In genomic region chr12:90978117-90978770, GRCh38 we compare ENCODE assay signal across 8 cellular contexts. TPM values are rescaled to one million over a fixed set of nuclear protein-coding genes. Genes with fewer than 3 reads are reported as not detected.
A peak's percentile ranks its signal among the peaks of the same experiment; 100 is the strongest.
DNase-seq lines count a peak whose midpoint lies in the region; ATAC-seq and TF ChIP-seq lines count a peak whose summit lies in the region.

No MANE protein-coding gene starts in this region.

- H3K36me3 ChIP-seq in Caco-2 (ENCODE audit: control insufficient read depth, insufficient read depth, low read length) (no peaks in the 10 kb centered on the region), colonic mucosa (no peaks in the 10 kb centered on the region)

- BruUV-seq in Caco-2 (replicated peaks; lab: Mats Ljungman, UMichigan): no TSS peak

- ATAC-seq in GM19025 (IDR thresholded peaks at IDR 0.05; ENCODE audit: low read depth, unreplicated experiment) (peak; percentile 76), HG03196 (IDR thresholded peaks at IDR 0.05; ENCODE audit: unreplicated experiment) (peak; percentile 80), memory B cell (ENCODE audit: low read depth) (peak; percentile 37)

- CTCF ChIA-PET in Caco-2 (lab: Charles Lee): interaction anchor here (0.5 to 1.4 kb wide), 5 partner anchors 36 to 348 kb away, joined by 3 to 5 read pairs (median 3); no protein-coding TSS in a partner anchor

- no peaks in the 10 kb centered on the region for H3K4me1 Mint-ChIP-seq in Caco-2 (ENCODE audit: low read depth, unreplicated experiment)
- no peaks in the 10 kb centered on the region for H3K4me1 Mint-ChIP-seq in memory B cell

- intact Hi-C loops in Caco-2 (cut with micrococcal nuclease; ENCODE audit: unreplicated experiment): loop anchor here (1.0 to 5.0 kb wide), 5 partner anchors 131 to 389 kb away; no protein-coding TSS in a partner anchor
- intact Hi-C loops in colonic mucosa (cut with DNase I): loop anchor here (2.0 kb wide), 1 partner anchor 377 kb away; no protein-coding TSS in a partner anchor

- H3K9me3 ChIP-seq in Caco-2 (no peaks in the 10 kb centered on the region), colonic mucosa (no peaks in the 10 kb centered on the region)

- POLR2A ChIA-PET in Caco-2 (lab: Charles Lee): no interaction called here

- H3K27me3 ChIP-seq in Caco-2 (replicated peaks; ENCODE audit: control insufficient read depth, insufficient read depth, low read length) (no peaks in the 10 kb centered on the region), colonic mucosa (no peaks in the 10 kb centered on the region)

- no peak overlapping the region for H3K9ac ChIP-seq in colonic mucosa (ENCODE audit: low read depth in 2 of 2, low read length in 2 of 2)

- no peak overlapping the region for H3K4me3 ChIP-seq in Caco-2 (ENCODE audit: low read depth, low read length)
- H3K4me3 ChIP-seq in colonic mucosa: no peak overlapping the region

- H3K4me1 ChIP-seq in Caco-2 (no peaks in the 10 kb centered on the region), colonic mucosa (no peaks in the 10 kb centered on the region)

- H3K4me3 Mint-ChIP-seq in Caco-2 (ENCODE audit: unreplicated experiment) (no peak overlapping the region), memory B cell (no peak overlapping the region)

- H3K9me3 Mint-ChIP-seq in Caco-2 (ENCODE audit: unreplicated experiment) (peaks cover 6% of the 10 kb centered on the region), memory B cell (no peaks in the 10 kb centered on the region)

- H3K36me3 Mint-ChIP-seq in Caco-2 (ENCODE audit: insufficient read depth, unreplicated experiment): no peaks in the 10 kb centered on the region
- no peaks in the 10 kb centered on the region for H3K36me3 Mint-ChIP-seq in memory B cell

- H3K27me3 Mint-ChIP-seq in Caco-2 (ENCODE audit: insufficient read depth, unreplicated experiment) (no peaks in the 10 kb centered on the region), memory B cell (peaks cover 2% of the 10 kb centered on the region)

- peak; percentile 71 to 73 for TF ChIP-seq CTCF in Caco-2 (IDR thresholded peaks at IDR 0.05; ENCODE audit: insufficient read depth in 1 of 2, low read depth in 1 of 2, low read length in 1 of 2, severe bottlenecking in 1 of 2, unreplicated experiment in 1 of 2)
- peak; percentile 41 for TF ChIP-seq CTCF in colonic mucosa (IDR thresholded peaks at IDR 0.05)

- peak in 1 of 2 experiments; percentile 39 for DNase-seq in Caco-2
- peak; percentile 38 for DNase-seq in NCI-H774 (lab: John Stamatoyannopoulos, UW)
- no peak for DNase-seq in colonic mucosa
- no peak for DNase-seq in memory B cell (ENCODE audit: low spot score in 2 of 2)
- DNase-seq in mucosa of gallbladder (ENCODE audit: low spot score): no peak
- DNase-seq in NCI-H1048 (lab: John Stamatoyannopoulos, UW): no peak

- H3K27ac Mint-ChIP-seq in Caco-2 (ENCODE audit: unreplicated experiment) (no peak overlapping the region), memory B cell (no peak overlapping the region)

- H3K27ac ChIP-seq in colonic mucosa: no peak overlapping the region

RNA-seq across cellular contexts. Expression of gene CCER1, which starts 23.3 kb away (rescaled TPM):
- total RNA-seq in Caco-2 (2022) (not detected in 2 replicates), colonic mucosa (not detected), mucosa of gallbladder (not detected)

RNA-seq across cellular contexts. Expression of gene EPYC, which starts 26.5 kb away (rescaled TPM):
- total RNA-seq in Caco-2 (2022) (not detected in 2 replicates), colonic mucosa (not detected), mucosa of gallbladder (not detected)
